Comparison of ENCODE assay signal across 20 cellular contexts in genomic region chr20:19301142-19301541, GRCh38.
"Had no signal": no experiment of that assay in that cellular context is flagged by ENCODE, and none has a peak within 500 bp of the region (broad histone marks: within the 10 kb centered on the region; RNA-seq: fewer than 3 reads in every experiment).

No MANE protein-coding gene starts in this region.

- H3K4me3 ChIP-seq: K562 had no signal

- H3K27ac ChIP-seq: HL-60, KMS-11 had no signal

- ATAC-seq: K562, SK-N-SH treated with all-trans-retinoic acid at 6 μM for 48 hours had no signal

- DNase-seq: MV-4-11, NCI-H1048, NCI-H1105, NCI-H1417, NCI-H1436 treated with DMSO at 0.1 percent for 48 hours, NCI-H1694, NCI-H187 treated with DMSO at 0.1 percent for 48 hours, NCI-H2029 treated with DMSO at 0.1 percent for 48 hours, NCI-H2171 treated with DMSO at 0.1 percent for 48 hours, NCI-H345, NCI-H446 treated with DMSO at 0.1 percent for 48 hours, NCI-H510A treated with DMSO at 0.1 percent for 48 hours, NCI-H69, NCI-H774, RPMI8226, SHP77 had no signal
